Comparison of ENCODE assay signal across 8 cellular contexts in genomic region chr17:60139438-60140285, GRCh38. TPM values are rescaled to one million over a fixed set of nuclear protein-coding genes. Genes with fewer than 3 reads are reported as not detected.
DNase-seq lines count a peak whose midpoint lies in the region; ATAC-seq, FAIRE-seq and TF ChIP-seq lines count a peak whose summit lies in the region.

No MANE protein-coding gene starts in this region.

- no peaks in the 10 kb centered on the region for H3K9me3 ChIP-seq in A549
- H3K9me3 ChIP-seq in HUES6 (ENCODE audit: control insufficient read depth, insufficient read depth, low read depth, low read length) = no peaks in the 10 kb centered on the region

- H3K4me1 ChIP-seq in A549 (peaks cover 22% of the 10 kb centered on the region), HUES6 (ENCODE audit: control insufficient read depth, insufficient read depth, low read length) (peaks cover 26% of the 10 kb centered on the region)

- ATAC-seq in A549 (peak; percentile 26 to 44; a peak in 4 of 6 replicates), GM19395 (IDR thresholded peaks at IDR 0.05; ENCODE audit: unreplicated experiment) (no peak)

- 32% methylated on average over 66 of the region's 66 CpGs for WGBS in A549 (ENCODE audit: missing lambda C conversion rate)

- no peaks in the 10 kb centered on the region for H3K36me3 ChIP-seq in HUES6 (ENCODE audit: control insufficient read depth, insufficient read depth, low read length)

- CTCF ChIA-PET in A549 (lab: Yijun Ruan, JAX) = interaction anchor here (0.5 to 10.1 kb wide), 28 partner anchors 10 to 565 kb away, joined by 3 to 150 read pairs (median 3); partner anchors contain the start of gene CA4

- H3K4me2 ChIP-seq in A549 = peak overlapping the region; percentile 59

- no peak for TF ChIP-seq POLR2A in A549 (IDR thresholded peaks at IDR 0.05; ENCODE audit: low read length)

- 0 out of 5 replicates have a peak, but pooled peaks of 1 of the 2 experiments have one; percentile 20 for TF ChIP-seq RAD21 in A549 (conservative IDR thresholded peaks at IDR 0.05 in 1 of 2, IDR thresholded peaks at IDR 0.05 in 1 of 2)

- H3K27ac ChIP-seq in A549 = no peak overlapping the region
- H3K27ac ChIP-seq in HUES6 (ENCODE audit: low read depth, low read length) = no peak overlapping the region

- no peak for FAIRE-seq in A549 (lab: Jason Lieb, UNC)

- no peak for TF ChIP-seq EP300 in A549 (IDR thresholded peaks at IDR 0.05)

- POLR2A ChIA-PET in A549 (lab: Yijun Ruan, JAX) = no interaction called here

- H3K27me3 ChIP-seq in HUES6 (ENCODE audit: control insufficient read depth, insufficient read depth, low read length) = peaks cover 89% of the 10 kb centered on the region

- peak; percentile 68 to 78 for DNase-seq in A549 (ENCODE audit: low read depth in 1 of 2, low spot score in 1 of 2)
- DNase-seq in activated CD8-positive, alpha-beta memory T cell treated with anti-CD3 and anti-CD28 coated beads for 24 hours = peak; percentile 84
- DNase-seq in epithelial cell of esophagus (ENCODE audit: low read depth) = peak; percentile 77
- DNase-seq in myocyte (ENCODE audit: low read depth) = peak; percentile 71
- peak; percentile 11 to 20 for DNase-seq in stimulated activated CD8-positive, alpha-beta memory T cell treated with anti-CD3 and anti-CD28 coated beads, Interleukin-7, amount 100 ng/mL, for 48 hours (ENCODE audit: extremely low read depth in 1 of 2, low read depth in 1 of 2)
- DNase-seq in NCI-H2227 treated with DMSO at 0.1 percent for 48 hours (lab: John Stamatoyannopoulos, UW) = no peak

- no peak overlapping the region for H3K9ac ChIP-seq in HUES6 (ENCODE audit: low read length)

- no peak overlapping the region for H3K4me3 ChIP-seq in A549
- H3K4me3 ChIP-seq in HUES6 (ENCODE audit: low read depth, low read length) = peak overlapping the region; percentile 46
- no peak overlapping the region for H3K4me3 ChIP-seq in epithelial cell of esophagus (ENCODE audit: low read length)

- TF ChIP-seq CTCF in A549 (IDR thresholded peaks at IDR 0.05) (peak; percentile 56), epithelial cell of esophagus (IDR thresholded peaks at IDR 0.05; ENCODE audit: insufficient read depth, low read depth, low read length, missing control alignments) (peak; percentile 76)

TF ChIP-seq in A549, 52 proteins besides CTCF, POLR2A, EP300 and RAD21:
- TF ChIP-seq ZC3H11A (IDR thresholded peaks at IDR 0.05) (no peak), TFCP2L1 (CRISPR knock-in tag; IDR thresholded peaks at IDR 0.05) (no peak), SREBF2 (IDR thresholded peaks at IDR 0.05) (no peak), NR3C1 (IDR thresholded peaks at IDR 0.05) (no peak), POLR2AphosphoS2 (conservative IDR thresholded peaks at IDR 0.05; ENCODE audit: low read length) (no peak), ATOH8 (CRISPR knock-in tag; IDR thresholded peaks at IDR 0.05; ENCODE audit: low read depth) (peak; percentile 78; the same call in 1 of the 2 replicates), HOXB5 (CRISPR knock-in tag; IDR thresholded peaks at IDR 0.05) (peak; percentile 92), MAX (IDR thresholded peaks at IDR 0.05) (peak; percentile 72), ZSCAN20 (CRISPR knock-in tag; IDR thresholded peaks at IDR 0.05) (0 out of 2 replicates have a peak, but pooled peaks have one; percentile 39), ZNF302 (CRISPR knock-in tag; IDR thresholded peaks at IDR 0.05) (no peak), REST (IDR thresholded peaks at IDR 0.05) (peak; percentile 99), MAZ (IDR thresholded peaks at IDR 0.05; ENCODE audit: borderline replicate concordance, low read depth, low read length) (no peak), SMC3 (IDR thresholded peaks at IDR 0.05) (peak; percentile 32; the same call in 2 of the 3 replicates), HOXB13 (CRISPR knock-in tag; IDR thresholded peaks at IDR 0.05; ENCODE audit: low read depth) (0 out of 2 replicates have a peak, but pooled peaks have one; percentile 50), EHMT2 (IDR thresholded peaks at IDR 0.05; ENCODE audit: low read depth) (peak; percentile 92), HOXA7 (CRISPR knock-in tag; IDR thresholded peaks at IDR 0.05) (no peak), E2F6 (IDR thresholded peaks at IDR 0.05; ENCODE audit: borderline replicate concordance, low read depth) (0 out of 2 replicates have a peak, but pooled peaks have one; percentile 53)
TF ChIP-seq in A549: peak in this region for 9.

RNA-seq across cellular contexts. Expression of gene CA4, which starts 10.1 kb away (rescaled TPM):
- polyA plus RNA-seq in A549 (2011; rRNA removed) = 0.06 and 0.11 TPM in 2 replicates
- polyA plus RNA-seq in A549 (2012; cell fraction: cytosol; rRNA removed) = 0.05 and 0.07 TPM in 2 replicates
- polyA plus RNA-seq in A549 (2012; cell fraction: nucleus; rRNA removed) = 0.08 and 0.18 TPM in 2 replicates
- 0.11 TPM in 1 of 3 replicates, not detected in the others for polyA plus RNA-seq in A549 (2017; fragmentation: RNase III; extraction: RNeasy Plus Mini Kit Qiagen cat#74134 plus additional on column Dnase treatment)
- polyA minus RNA-seq in A549 (2011; rRNA and poly(A)+ RNA removed) = not detected in 2 replicates
- not detected in 2 replicates for total RNA-seq in myocyte
- polyA plus RNA-seq in myocyte (2012) = not detected
